16 cellular contexts compared by ENCODE assay signal in the genomic region with DNA sequence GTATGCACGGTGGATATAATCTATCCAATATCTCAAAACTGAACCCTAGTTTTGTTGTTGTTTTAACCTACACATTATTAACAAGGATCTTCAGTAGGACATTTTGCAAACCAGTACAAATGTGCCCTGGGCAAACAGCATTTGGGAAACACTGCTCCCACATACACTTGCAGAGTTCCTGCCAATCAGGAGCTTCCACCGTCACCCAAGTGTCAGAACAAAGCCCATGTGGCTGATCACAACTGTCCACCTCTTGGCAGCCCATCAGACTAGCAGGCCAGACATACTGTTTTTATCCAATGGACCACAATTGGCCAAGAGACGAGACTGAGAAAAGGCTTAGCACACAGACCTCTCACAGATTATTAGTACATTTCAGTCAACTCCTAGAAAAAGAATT.
DNase-seq lines count a peak whose midpoint lies in the region; ATAC-seq, FAIRE-seq and TF ChIP-seq lines count a peak whose summit lies in the region.
"Had no signal": no experiment of that assay in that cellular context is flagged by ENCODE, and none has a peak within 500 bp of the region (broad histone marks: within the 10 kb centered on the region; RNA-seq: fewer than 3 reads in every experiment).

No MANE protein-coding gene starts in this region.

- H3K27me3 ChIP-seq in liver (ENCODE audit: control insufficient read depth in 4 of 4, insufficient read depth in 4 of 4, low read length in 3 of 4) (no peaks in the 10 kb centered on the region), HepG2 (ENCODE audit: control insufficient read depth in 1 of 2, insufficient read depth in 2 of 2, low read length in 2 of 2) (no peaks in the 10 kb centered on the region), vagina (no peaks in the 10 kb centered on the region), HAP-1 (ENCODE audit: low read depth) (no peaks in the 10 kb centered on the region)
- H3K27me3 ChIP-seq: colonic mucosa, esophagus muscularis mucosa, transverse colon had no signal

- no peak overlapping the region for H3K4me2 ChIP-seq in HepG2 (ENCODE audit: low read depth, low read length)

- POLR2A ChIA-PET in HepG2 (lab: Yijun Ruan, JAX), result no interaction called here

- in situ Hi-C loops in HepG2 (cut with HindIII; ENCODE audit: extremely low pct_ligation_motif_present, low pct_unique_long_range_greater_than_20kb), result no loop called here
- in situ Hi-C loops in HAP-1 (cut with MboI; ENCODE audit: low sequenced_read_pairs), result no loop called here

- TF ChIP-seq POLR2A in HepG2 (IDR thresholded peaks at IDR 0.05; ENCODE audit: insufficient read depth in 1 of 2, low read depth in 2 of 2, low read length in 2 of 2), result no peak
- TF ChIP-seq POLR2A in vagina (IDR thresholded peaks at IDR 0.05), result no peak

- H2AFZ ChIP-seq in HepG2 (ENCODE audit: low read length), result no peak overlapping the region

- BruUV-seq in HepG2 (replicated peaks; lab: Mats Ljungman, UMichigan), result no TSS peak

- H3K27me3 Mint-ChIP-seq in activated T-helper 1 cell treated with anti-CD3 and anti-CD28 coated beads, Interleukin-12 subunit alpha, Interleukin-12 subunit beta, Interleukin-2, Interleukin-4 antibody, amounts not matched to agents 30 ng/mL and 10 ng/mL and 1 ng/mL, durations not matched to agents 14 hours and 24 hours and 36 hours (ENCODE audit: insufficient read depth), result no peaks in the 10 kb centered on the region

- TF ChIP-seq CTCF in liver (IDR thresholded peaks at IDR 0.05; ENCODE audit: low read depth, low read length, missing input control) (no peak), HepG2 (CRISPR knock-in tag; IDR thresholded peaks at IDR 0.05) (no peak), vagina (IDR thresholded peaks at IDR 0.05) (no peak)

- no peak overlapping the region for H3K4me3 ChIP-seq in liver (ENCODE audit: low read depth in 1 of 3, low read length in 3 of 3)
- H3K4me3 ChIP-seq in HepG2 (replicated peaks in 1 of 3; ENCODE audit: insufficient read depth in 1 of 3, low read depth in 2 of 3, low read length in 3 of 3), result no peak overlapping the region
- no peak overlapping the region for H3K4me3 ChIP-seq in vagina
- no peak overlapping the region for H3K4me3 ChIP-seq in HAP-1
- H3K4me3 ChIP-seq: colonic mucosa, esophagus muscularis mucosa, transverse colon had no signal

- FAIRE-seq in HepG2 (lab: Jason Lieb, UNC), result no peak

- peaks cover 37% of the 10 kb centered on the region for H3K79me2 ChIP-seq in HepG2 (ENCODE audit: insufficient read depth, low read length)

- H3K4me1 Mint-ChIP-seq in activated T-helper 1 cell treated with anti-CD3 and anti-CD28 coated beads, Interleukin-12 subunit alpha, Interleukin-12 subunit beta, Interleukin-2, Interleukin-4 antibody, amounts not matched to agents 30 ng/mL and 10 ng/mL and 1 ng/mL, durations not matched to agents 14 hours and 24 hours and 36 hours (ENCODE audit: low read depth), result peaks cover 77% of the 10 kb centered on the region

- H4K20me1 ChIP-seq in HepG2 (ENCODE audit: insufficient read depth, low read length), result peaks cover 4% of the 10 kb centered on the region; the same call in 1 of the 2 replicates

- H3K9me3 ChIP-seq in liver (ENCODE audit: control insufficient read depth in 4 of 4, low read length in 3 of 4) (no peaks in the 10 kb centered on the region), HepG2 (ENCODE audit: low read length) (no peaks in the 10 kb centered on the region), vagina (no peaks in the 10 kb centered on the region), HAP-1 (no peaks in the 10 kb centered on the region)
- H3K9me3 ChIP-seq: colonic mucosa, esophagus muscularis mucosa, transverse colon had no signal

- H3K27ac Mint-ChIP-seq in activated T-helper 1 cell treated with anti-CD3 and anti-CD28 coated beads, Interleukin-12 subunit alpha, Interleukin-12 subunit beta, Interleukin-2, Interleukin-4 antibody, amounts not matched to agents 30 ng/mL and 10 ng/mL and 1 ng/mL, durations not matched to agents 14 hours and 24 hours and 36 hours, result peak overlapping the region; percentile 8

- 53% methylated on average over 3 of the region's 3 CpGs for WGBS in liver
- WGBS in HepG2 (ENCODE audit: low lambda C conversion rate), result 92% methylated on average over 3 of the region's 3 CpGs

- no peak overlapping the region for H3K4me3 Mint-ChIP-seq in activated T-helper 1 cell treated with anti-CD3 and anti-CD28 coated beads, Interleukin-12 subunit alpha, Interleukin-12 subunit beta, Interleukin-2, Interleukin-4 antibody, amounts not matched to agents 30 ng/mL and 10 ng/mL and 1 ng/mL, durations not matched to agents 14 hours and 24 hours and 36 hours

- H3K4me1 ChIP-seq in liver (ENCODE audit: control insufficient read depth in 4 of 4, insufficient read depth in 4 of 4, low read length in 3 of 4) (peaks cover 9 to 67% (median 23%) of the 10 kb centered on the region in 4 donors), HepG2 (ENCODE audit: insufficient read depth, low read length) (peaks cover 81% of the 10 kb centered on the region), vagina (peaks cover 50% of the 10 kb centered on the region), HAP-1 (peaks cover 9% of the 10 kb centered on the region)
- H3K4me1 ChIP-seq: colonic mucosa had no signal

- intact Hi-C loops in HepG2 (cut with micrococcal nuclease; ENCODE audit: unreplicated experiment), result no loop called here
- intact Hi-C loops in activated T-helper 1 cell treated with anti-CD3 and anti-CD28 coated beads, Interleukin-12 subunit alpha, Interleukin-12 subunit beta, Interleukin-2, Interleukin-4 antibody, amounts not matched to agents 30 ng/mL and 10 ng/mL and 1 ng/mL, durations not matched to agents 14 hours and 24 hours and 36 hours (cut with micrococcal nuclease), result no loop called here
- intact Hi-C loops in vagina (cut with DNase I), result no loop called here

- H3K36me3 Mint-ChIP-seq in activated T-helper 1 cell treated with anti-CD3 and anti-CD28 coated beads, Interleukin-12 subunit alpha, Interleukin-12 subunit beta, Interleukin-2, Interleukin-4 antibody, amounts not matched to agents 30 ng/mL and 10 ng/mL and 1 ng/mL, durations not matched to agents 14 hours and 24 hours and 36 hours (ENCODE audit: low read depth), result peaks cover 25% of the 10 kb centered on the region

- ATAC-seq in HepG2 (no peak), left lobe of liver (peak; percentile 10)
- ATAC-seq: activated CD4-positive, CD25-positive, alpha-beta regulatory T cell treated with anti-CD3 and anti-CD28 coated beads, Interleukin-2, amount 50 U/mL, for 24 hours had no signal

- H3K9ac ChIP-seq in liver (ENCODE audit: low read depth in 1 of 2, low read length in 2 of 2), result no peak overlapping the region
- no peak overlapping the region for H3K9ac ChIP-seq in HepG2 (ENCODE audit: insufficient read depth, low read depth, low read length)

- no peaks in the 10 kb centered on the region for H3K9me3 Mint-ChIP-seq in activated T-helper 1 cell treated with anti-CD3 and anti-CD28 coated beads, Interleukin-12 subunit alpha, Interleukin-12 subunit beta, Interleukin-2, Interleukin-4 antibody, amounts not matched to agents 30 ng/mL and 10 ng/mL and 1 ng/mL, durations not matched to agents 14 hours and 24 hours and 36 hours

- DNase-seq in HepG2 (ENCODE audit: low spot score), result no peak
- DNase-seq in activated T-helper 1 cell treated with anti-CD3 and anti-CD28 coated beads, Interleukin-12 subunit alpha, Interleukin-12 subunit beta, Interleukin-2, Interleukin-4 antibody, amounts not matched to agents 30 ng/mL and 10 ng/mL and 1 ng/mL, durations not matched to agents 14 hours and 24 hours and 36 hours (ENCODE audit: low spot score), result no peak
- DNase-seq in left lobe of liver (ENCODE audit: low spot score), result no peak
- DNase-seq in vagina (ENCODE audit: extremely low spot score in 2 of 2), result no peak
- DNase-seq in DMS53 (lab: John Stamatoyannopoulos, UW), result no peak
- no peak for DNase-seq in HAP-1 (ENCODE audit: low spot score in 2 of 2)
- no peak for DNase-seq in NCI-H526 (lab: John Stamatoyannopoulos, UW)
- DNase-seq: activated T-cell treated with anti-CD3 and anti-CD28 coated beads, Interleukin-2, amount 50 U/mL, for 48 hours; colonic mucosa; DMS 273 treated with DMSO at 0.1 percent for 48 hours; NCI-H446 treated with DMSO at 0.1 percent for 48 hours; stimulated activated CD4-positive, alpha-beta T cell treated with anti-CD3 and anti-CD28 coated beads, Interleukin-1b, Interleukin-23, amount 100 ng/mL, for 48 hours; transverse colon had no signal

- no peak for TF ChIP-seq EP300 in HepG2 (IDR thresholded peaks at IDR 0.05; ENCODE audit: low read depth in 2 of 2, low read length in 2 of 2)
- no peak for TF ChIP-seq EP300 in HepG2 (CRISPR knock-in tag; IDR thresholded peaks at IDR 0.05; ENCODE audit: borderline replicate concordance)

- CTCF ChIA-PET in HepG2 (lab: Yijun Ruan, JAX; ENCODE audit: low intra/inter-chr PET ratio, low total read pairs), result no interaction called here

- peak overlapping the region; percentile 6 to 66 for H3K27ac ChIP-seq in liver (ENCODE audit: low read depth in 1 of 2, low read length in 2 of 2)
- H3K27ac ChIP-seq in HepG2 (ENCODE audit: extremely low read length, insufficient read depth, low read length), result no peak overlapping the region
- H3K27ac ChIP-seq in vagina, result peak overlapping the region; percentile 7
- H3K27ac ChIP-seq: colonic mucosa, esophagus muscularis mucosa, transverse colon had no signal

- no peak for TF ChIP-seq RAD21 in liver (IDR thresholded peaks at IDR 0.05)
- no peak for TF ChIP-seq RAD21 in HepG2 (CRISPR knock-in tag; IDR thresholded peaks at IDR 0.05)

- H3K36me3 ChIP-seq in liver (ENCODE audit: control insufficient read depth in 4 of 4, insufficient read depth in 3 of 4, low read depth in 1 of 4, low read length in 3 of 4) (no peaks in the 10 kb centered on the region), HepG2 (replicated peaks in 1 of 2; ENCODE audit: control insufficient read depth in 1 of 2, insufficient read depth in 2 of 2, low read length in 2 of 2) (peaks cover 0 to 4% of the 10 kb centered on the region in 2 experiments; a peak in 2 of 5 replicates), vagina (no peaks in the 10 kb centered on the region), HAP-1 (replicated peaks) (no peaks in the 10 kb centered on the region)
- H3K36me3 ChIP-seq: colonic mucosa, esophagus muscularis mucosa, transverse colon had no signal

TF ChIP-seq in liver, 16 proteins besides CTCF, POLR2A, EP300 and RAD21:
- peak; percentile 36 for TF ChIP-seq YY1 (IDR thresholded peaks at IDR 0.05)
- no peak for TF ChIP-seq GABPA (IDR thresholded peaks at IDR 0.05 in 1 of 2, conservative IDR thresholded peaks at IDR 0.05 in 1 of 2)
- peak in 1 of 2 donors; percentile 17 for TF ChIP-seq HNF4A (conservative IDR thresholded peaks at IDR 0.05)
- no peak for TF ChIP-seq HNF4G (IDR thresholded peaks at IDR 0.05)
TF ChIP-seq in liver: peak in this region for 2.

TF ChIP-seq in HepG2, 621 proteins besides CTCF, POLR2A, EP300 and RAD21 (continues in another document):
- no peak for TF ChIP-seq CREB1 (IDR thresholded peaks at IDR 0.05)
- TF ChIP-seq CREB1 (CRISPR knock-in tag; IDR thresholded peaks at IDR 0.05), result no peak
